ENCODE assay signal across 9 cellular contexts in genomic region chr1:232620356-232620841, GRCh38. TPM values are rescaled to one million over a fixed set of nuclear protein-coding genes. Genes with fewer than 3 reads are reported as not detected.
DNase-seq lines count a peak whose midpoint lies in the region; ATAC-seq and TF ChIP-seq lines count a peak whose summit lies in the region.
"Had no signal": no experiment of that assay in that cellular context is flagged by ENCODE, and none has a peak within 500 bp of the region (broad histone marks: within the 10 kb centered on the region; RNA-seq: fewer than 3 reads in every experiment).

No MANE protein-coding gene starts in this region.

- BruUV-seq in HCT116 (replicated peaks; lab: Mats Ljungman, UMichigan) = no TSS peak

- no peaks in the 10 kb centered on the region for H3K36me3 ChIP-seq in HCT116 (ENCODE audit: control insufficient read depth in 1 of 2, insufficient read depth in 2 of 2, low read length in 2 of 2)

- no peaks in the 10 kb centered on the region for H4K20me1 ChIP-seq in HCT116 (ENCODE audit: insufficient read depth)

- no peak overlapping the region for H2AFZ ChIP-seq in HCT116 (ENCODE audit: low read depth, low read length, poor library complexity, severe bottlenecking)

- peak overlapping the region; percentile 15; the same call in 1 of the 2 replicates for H3K9ac ChIP-seq in HCT116 (ENCODE audit: low read length)

- H3K79me2 ChIP-seq in HCT116 (ENCODE audit: insufficient read depth, low read length) = 0 out of 2 replicates have a peak, but pooled peaks cover 4% of the 10 kb centered on the region

- H3K9me3 Mint-ChIP-seq in dendritic cell treated with granulocyte-macrophage colony-stimulating factor and Interleukin-4, amounts not matched to agents 40 ng/mL and 50 ng/mL, for 4 days = no peaks in the 10 kb centered on the region

- DNase-seq in HCT116 (ENCODE audit: low read depth, low spot score) (no peak), NCI-H748 (lab: John Stamatoyannopoulos, UW; ENCODE audit: unreplicated experiment) (peak; percentile 96), lung microvascular endothelial cell (ENCODE audit: low read depth in 2 of 2) (peak; percentile 91 to 93), HuH-7 (ENCODE audit: low spot score) (no peak)
- no peak for DNase-seq in activated CD4-positive, alpha-beta T cell treated with anti-CD3 and anti-CD28 coated beads, Interleukin-2, amount 50 U/mL, for 1 hour

- RAD21 ChIA-PET in HCT116 (lab: Charles Lee; ENCODE audit: low non-redundant PET in 1 of 2, low total read pairs in 2 of 2, uncharacterized antibody in 2 of 2, unreplicated experiment in 2 of 2) = no interaction called here

- no peaks in the 10 kb centered on the region for H3K27me3 Mint-ChIP-seq in dendritic cell treated with granulocyte-macrophage colony-stimulating factor and Interleukin-4, amounts not matched to agents 40 ng/mL and 50 ng/mL, for 4 days

- no peak overlapping the region for H3K4me3 ChIP-seq in HCT116 (replicated peaks in 1 of 2; ENCODE audit: low read depth in 1 of 2, low read length in 2 of 2)

- H3K9me3 ChIP-seq in HCT116 (ENCODE audit: control insufficient read depth in 1 of 2, insufficient read depth in 1 of 2, low read depth in 1 of 2, low read length in 2 of 2) = no peaks in the 10 kb centered on the region

- 0 out of 2 replicates have a peak, but pooled peaks have one; percentile 13 for TF ChIP-seq RAD21 in HCT116 (IDR thresholded peaks at IDR 0.05; ENCODE audit: low read depth)

- peaks cover 4% of the 10 kb centered on the region for H3K36me3 Mint-ChIP-seq in dendritic cell treated with granulocyte-macrophage colony-stimulating factor and Interleukin-4, amounts not matched to agents 40 ng/mL and 50 ng/mL, for 4 days (ENCODE audit: low read depth)
- H3K36me3 Mint-ChIP-seq: activated naive CD8-positive, alpha-beta T cell had no signal

- CTCF ChIA-PET in HCT116 (lab: Charles Lee) = interaction anchor here (1.2 to 1.9 kb wide), 2 partner anchors 8 to 18 kb away, joined by 3 to 7 read pairs; no protein-coding TSS in a partner anchor

- no peak for TF ChIP-seq CTCF in HCT116 (IDR thresholded peaks at IDR 0.05 in 2 of 3, conservative IDR thresholded peaks at IDR 0.05 in 1 of 3; ENCODE audit: borderline replicate concordance in 1 of 3, insufficient read depth in 1 of 3, low read depth in 2 of 3, low read length in 2 of 3)

- intact Hi-C loops in HCT116 (cut with micrococcal nuclease) = loop anchor here (10.0 kb wide), 2 partner anchors 406 to 896 kb away; no protein-coding TSS in a partner anchor
- intact Hi-C loops in dendritic cell treated with granulocyte-macrophage colony-stimulating factor and Interleukin-4, amounts not matched to agents 40 ng/mL and 50 ng/mL, for 4 days (cut with micrococcal nuclease) = loop anchor here (2.0 kb wide), 1 partner anchor 30 kb away; no protein-coding TSS in a partner anchor

- H3K27me3 ChIP-seq in HCT116 (ENCODE audit: insufficient read depth, low read length) = no peaks in the 10 kb centered on the region

- H3K4me1 ChIP-seq in HCT116 (ENCODE audit: control insufficient read depth in 1 of 2, insufficient read depth in 2 of 2, low read length in 2 of 2) = peaks cover 32 to 60% of the 10 kb centered on the region in 2 experiments; a peak in 3 of 4 replicates

- H3K4me2 ChIP-seq in HCT116 (ENCODE audit: low read length) = peak overlapping the region; percentile 67

- peak overlapping the region; percentile 89 for H3K27ac Mint-ChIP-seq in dendritic cell treated with granulocyte-macrophage colony-stimulating factor and Interleukin-4, amounts not matched to agents 40 ng/mL and 50 ng/mL, for 4 days
- H3K27ac Mint-ChIP-seq: activated naive CD8-positive, alpha-beta T cell had no signal

- H3K4me1 Mint-ChIP-seq in dendritic cell treated with granulocyte-macrophage colony-stimulating factor and Interleukin-4, amounts not matched to agents 40 ng/mL and 50 ng/mL, for 4 days (ENCODE audit: low read depth) = peaks cover 76% of the 10 kb centered on the region

- ATAC-seq in HCT116 (no peak), GM19324 (IDR thresholded peaks at IDR 0.05; ENCODE audit: low FRiP score, unreplicated experiment) (no peak)
- ATAC-seq in activated CD4-positive, CD25-positive, alpha-beta regulatory T cell treated with anti-CD3 and anti-CD28 coated beads, Interleukin-2, amount 50 U/mL, for 24 hours = no peak

- POLR2A ChIA-PET in HCT116 (lab: Charles Lee) = interaction anchor here (1.1 kb wide), 1 partner anchor 249 kb away, joined by 3 read pairs; no protein-coding TSS in a partner anchor

- H3K4me3 Mint-ChIP-seq in dendritic cell treated with granulocyte-macrophage colony-stimulating factor and Interleukin-4, amounts not matched to agents 40 ng/mL and 50 ng/mL, for 4 days = peak overlapping the region; percentile 63
- H3K4me3 Mint-ChIP-seq: activated naive CD8-positive, alpha-beta T cell had no signal

- H3K9me2 ChIP-seq in HCT116 (ENCODE audit: insufficient read depth) = no peaks in the 10 kb centered on the region

- no peak overlapping the region for H3K27ac ChIP-seq in HCT116 (ENCODE audit: low read depth, low read length)

- no peak for TF ChIP-seq POLR2A in HCT116 (IDR thresholded peaks at IDR 0.05; ENCODE audit: borderline replicate concordance, extremely low read depth, insufficient read depth, insufficient read length)

TF ChIP-seq in HCT116, 20 proteins besides CTCF, POLR2A, EP300 and RAD21 (continues in another document):
- TF ChIP-seq EZH2 (IDR thresholded peaks at IDR 0.05) (no peak), CEBPB (IDR thresholded peaks at IDR 0.05; ENCODE audit: low read depth) (peak; percentile 97), POLR2AphosphoS5 (IDR thresholded peaks at IDR 0.05; ENCODE audit: low read depth, low read length) (peak; percentile 65; the same call in 1 of the 2 replicates), YY1 (IDR thresholded peaks at IDR 0.05; ENCODE audit: extremely low read depth, insufficient replicate concordance, low read depth, low read length) (no peak), MAX (IDR thresholded peaks at IDR 0.05) (peak; percentile 15; the same call in 1 of the 2 replicates), SRF (IDR thresholded peaks at IDR 0.05; ENCODE audit: low read depth) (no peak; the same call in 1 of the 2 replicates), CBX3 (IDR thresholded peaks at IDR 0.05; ENCODE audit: low read depth) (0 out of 2 replicates have a peak, but pooled peaks have one; percentile 45), EZH2phosphoT487 (IDR thresholded peaks at IDR 0.05; ENCODE audit: borderline replicate concordance) (no peak), REST (IDR thresholded peaks at IDR 0.05; ENCODE audit: low read depth) (no peak), SP1 (IDR thresholded peaks at IDR 0.05; ENCODE audit: low read depth) (peak; percentile 42), FOSL1 (IDR thresholded peaks at IDR 0.05; ENCODE audit: low read depth) (no peak), JUND (IDR thresholded peaks at IDR 0.05) (no peak; the same call in 1 of the 2 replicates), TCF7L2 (IDR thresholded peaks at IDR 0.05; ENCODE audit: borderline replicate concordance, extremely low read depth, insufficient read depth, insufficient read length) (no peak), ELF1 (IDR thresholded peaks at IDR 0.05; ENCODE audit: borderline replicate concordance, low read depth) (no peak), EGR1 (IDR thresholded peaks at IDR 0.05; ENCODE audit: low read depth) (no peak)
- TF ChIP-seq, protein P1, sequence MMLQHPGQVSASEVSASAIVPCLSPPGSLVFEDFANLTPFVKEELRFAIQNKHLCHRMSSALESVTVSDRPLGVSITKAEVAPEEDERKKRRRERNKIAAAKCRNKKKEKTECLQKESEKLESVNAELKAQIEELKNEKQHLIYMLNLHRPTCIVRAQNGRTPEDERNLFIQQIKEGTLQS (IDR thresholded peaks at IDR 0.05) = peak; percentile 58; the same call in 1 of the 2 replicates

RNA-seq across cellular contexts. Expression of gene SIPA1L2, which starts 9.5 kb away (rescaled TPM):
- total RNA-seq in HCT116 (2021; ENCODE audit: unreplicated experiment) = 12.5 TPM
- polyA plus RNA-seq in HCT116 (2012) = 11.6 and 12.1 TPM in 2 replicates
- 3.0 and 7.2 TPM in 2 replicates for total RNA-seq in lung microvascular endothelial cell

Comparison
In these comparisons a context has a peak if more than half of its experiments do, and no peak if none do; other contexts are left out.
1. DNase-seq: peak in NCI-H748 (single experiment) and lung microvascular endothelial cell (2 of 2); none in HCT116 (single experiment), activated CD4-positive, alpha-beta T cell treated with anti-CD3 and anti-CD28 coated beads, Interleukin-2, amount 50 U/mL, for 1 hour (single experiment) and HuH-7 (single experiment).